1 cellular context compared by ENCODE assay signal in genomic region chr5:151204051-151204450, GRCh38.
A peak's percentile ranks its signal among the peaks of the same experiment; 100 is the strongest.
TF ChIP-seq lines count a peak whose summit lies in the region.

No MANE protein-coding gene starts in this region.

TF ChIP-seq in K562, 482 proteins besides CTCF, POLR2A, EP300 and RAD21:
- TF ChIP-seq ZNF121 (CRISPR knock-in tag; conservative IDR thresholded peaks at IDR 0.05) = peak; percentile 64
- TF ChIP-seq SREBF2 (CRISPR knock-in tag; IDR thresholded peaks at IDR 0.05) = no peak
